In genomic region chr4:145099653-145100052, GRCh38 we compare ENCODE assay signal across 1 cellular context.
TF ChIP-seq lines count a peak whose summit lies in the region.

No MANE protein-coding gene starts in this region.

TF ChIP-seq in K562, 482 proteins besides CTCF, POLR2A, EP300 and RAD21:
- TF ChIP-seq GTF2F1 (IDR thresholded peaks at IDR 0.05; ENCODE audit: low read depth, low read length) (no peak), PRMT5 (CRISPR knock-in tag; IDR thresholded peaks at IDR 0.05) (no peak), SMARCA4 (IDR thresholded peaks at IDR 0.05) (0 out of 2 replicates have a peak, but pooled peaks have one; percentile 10), SPI1 (IDR thresholded peaks at IDR 0.05; ENCODE audit: borderline replicate concordance, low read depth, low read length) (peak; percentile 90)
